ENCODE assay signal across 8 cellular contexts in genomic region chr14:81533212-81533535, GRCh38. TPM values are rescaled to one million over a fixed set of nuclear protein-coding genes. Genes with fewer than 3 reads are reported as not detected.
DNase-seq lines count a peak whose midpoint lies in the region; TF ChIP-seq lines count a peak whose summit lies in the region.

No MANE protein-coding gene starts in this region.

- H3K9me3 ChIP-seq in NT2/D1 (ENCODE audit: insufficient read depth, low read length) (peaks cover 10% of the 10 kb centered on the region; the same call in 1 of the 2 replicates), endocrine pancreas (ENCODE audit: control insufficient read depth, low read length) (no peaks in the 10 kb centered on the region)

- no peaks in the 10 kb centered on the region for H3K4me1 ChIP-seq in NT2/D1 (ENCODE audit: insufficient read depth, insufficient read length)
- H3K4me1 ChIP-seq in endocrine pancreas (ENCODE audit: control insufficient read depth, insufficient read depth, low read length): peaks cover 52% of the 10 kb centered on the region

- H3K36me3 Mint-ChIP-seq in CD14-positive monocyte (peaks cover 0 to 3% of the 10 kb centered on the region in 2 donors), neural crest cell (ENCODE audit: low read depth) (no peaks in the 10 kb centered on the region)

- no peaks in the 10 kb centered on the region for H3K27me3 ChIP-seq in NT2/D1 (ENCODE audit: insufficient read depth, insufficient read length)
- H3K27me3 ChIP-seq in endocrine pancreas (ENCODE audit: control insufficient read depth, insufficient read depth, low read length): no peaks in the 10 kb centered on the region

- H3K27ac Mint-ChIP-seq in CD14-positive monocyte (peak overlapping the region; percentile 88 to 96 (median 95)), neural crest cell (ENCODE audit: unreplicated experiment) (peak overlapping the region; percentile 73)

- H3K9ac ChIP-seq in NT2/D1 (ENCODE audit: insufficient read length, low read depth) (peak overlapping the region; percentile 91), endocrine pancreas (ENCODE audit: control insufficient read depth, insufficient read depth, low read length) (peak overlapping the region; percentile 98)

- peaks cover 3 to 7% (median 5%) of the 10 kb centered on the region in 7 donors for H3K9me3 Mint-ChIP-seq in CD14-positive monocyte
- no peaks in the 10 kb centered on the region for H3K9me3 Mint-ChIP-seq in neural crest cell

- H3K4me1 Mint-ChIP-seq in CD14-positive monocyte: peaks cover 50% of the 10 kb centered on the region
- peaks cover 28% of the 10 kb centered on the region for H3K4me1 Mint-ChIP-seq in neural crest cell

- intact Hi-C loops in CD14-positive monocyte (cut with micrococcal nuclease): loop anchor here in 1 of 2 donors (5.0 kb wide), 1 partner anchor 311 kb away; the partner anchor contains the start of gene GTF2A1

- H3K27me3 Mint-ChIP-seq in CD14-positive monocyte (ENCODE audit: low read depth in 3 of 3): no peaks in the 10 kb centered on the region
- no peaks in the 10 kb centered on the region for H3K27me3 Mint-ChIP-seq in neural crest cell (ENCODE audit: low read depth)

- H3K4me3 Mint-ChIP-seq in CD14-positive monocyte: peak overlapping the region; percentile 97
- H3K4me3 Mint-ChIP-seq in neural crest cell: peak overlapping the region; percentile 96

- H3K36me3 ChIP-seq in NT2/D1 (ENCODE audit: insufficient read depth, insufficient read length, low read length) (peaks cover 4% of the 10 kb centered on the region), endocrine pancreas (ENCODE audit: control insufficient read depth, insufficient read depth, low read length) (no peaks in the 10 kb centered on the region)

- H3K4me3 ChIP-seq in NT2/D1 (ENCODE audit: insufficient read length, low read depth) (peak overlapping the region; percentile 98), endocrine pancreas (ENCODE audit: control insufficient read depth, insufficient read depth, low read length) (peak overlapping the region; percentile 97)

- no peak for TF ChIP-seq CTCF in CD14-positive monocyte (IDR thresholded peaks at IDR 0.05)
- TF ChIP-seq CTCF in neural crest cell (conservative IDR thresholded peaks at IDR 0.05): no peak

- DNase-seq in CD14-positive monocyte (ENCODE audit: low spot score): no peak
- no peak for DNase-seq in NT2/D1 (ENCODE audit: low read depth, low spot score)
- DNase-seq in neural crest cell (ENCODE audit: low read depth, low spot score): no peak
- DNase-seq in stimulated activated naive CD4-positive, alpha-beta T cell (lab: John Stamatoyannopoulos, UW): no peak
- no peak for DNase-seq in activated effector memory CD4-positive, alpha-beta T cell treated with anti-CD3 and anti-CD28 coated beads, Interleukin-2, amount 50 U/mL, for 16 hours
- no peak for DNase-seq in stimulated activated CD4-positive, alpha-beta T cell treated with anti-CD3 and anti-CD28 coated beads, Interleukin-4, amount 100 ng/mL, for 4 hours
- no peak for DNase-seq in OCI-M2 (lab: John Stamatoyannopoulos, UW; ENCODE audit: unreplicated experiment)

RNA-seq across cellular contexts. Expression of gene SEL1L, which starts 0.5 kb away (rescaled TPM):
- 10 to 100 TPM; 42.5 to 48.4 TPM for polyA plus RNA-seq in CD14-positive monocyte
- 47.0 and 49.4 TPM in 2 replicates for total RNA-seq in neural crest cell
